Comparison of ENCODE assay signal across 28 cellular contexts in the genomic region with DNA sequence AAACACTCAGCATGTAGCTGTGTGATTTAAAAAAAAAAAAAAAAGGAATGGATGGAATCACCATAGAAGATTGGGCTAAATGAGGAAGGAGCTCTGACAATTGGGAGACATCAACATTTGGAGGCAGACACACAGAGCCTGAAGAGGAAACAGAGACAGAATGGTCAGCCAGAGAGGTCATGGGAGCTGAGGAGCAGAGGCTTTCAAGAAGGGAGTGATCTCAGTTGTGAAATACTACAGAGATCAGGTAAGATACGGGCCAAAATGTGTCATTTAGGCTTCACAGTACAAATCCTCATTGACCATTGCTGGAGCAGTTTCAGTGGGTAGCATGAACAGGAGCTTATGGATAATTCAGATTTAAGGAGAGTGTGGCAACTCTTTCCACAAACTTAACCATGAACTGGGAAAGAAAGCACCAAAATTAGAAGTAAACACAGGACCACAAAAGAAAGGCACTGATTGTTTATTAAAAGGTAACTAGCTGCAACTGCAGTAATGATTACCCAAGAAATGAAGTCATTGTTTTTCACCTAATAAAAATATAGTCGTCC.
DNase-seq lines count a peak whose midpoint lies in the region; ATAC-seq and TF ChIP-seq lines count a peak whose summit lies in the region.
"Had no signal": no experiment of that assay in that cellular context is flagged by ENCODE, and none has a peak within 500 bp of the region (broad histone marks: within the 10 kb centered on the region; RNA-seq: fewer than 3 reads in every experiment).

No MANE protein-coding gene starts in this region.

- 51% methylated on average over 2 of the region's 2 CpGs for WGBS in mammary epithelial cell (ENCODE audit: low coverage, missing lambda C conversion rate)
- WGBS in gastroesophageal sphincter (ENCODE audit: low coverage in 1 of 2), 2 donors = 69 to 79% methylated on average over 2 of the region's 2 CpGs
- 90% methylated on average over 2 of the region's 2 CpGs for WGBS in smooth muscle cell (ENCODE audit: low lambda C conversion rate)

- H3K79me2 ChIP-seq in mammary epithelial cell (ENCODE audit: insufficient read depth, low read length) = no peaks in the 10 kb centered on the region
- no peaks in the 10 kb centered on the region for H3K79me2 ChIP-seq in osteoblast (ENCODE audit: insufficient read depth, low read length)
- no peaks in the 10 kb centered on the region for H3K79me2 ChIP-seq in smooth muscle cell (ENCODE audit: low read depth)

- CTCF ChIA-PET in MCF 10A (lab: Yijun Ruan, JAX) = interaction anchor here (0.6 to 1.1 kb wide), 6 partner anchors 12 to 83 kb away, joined by 3 to 7 read pairs (median 3); no protein-coding TSS in a partner anchor
- CTCF ChIA-PET in mammary epithelial cell (lab: Charles Lee; ENCODE audit: low non-redundant PET) = no interaction called here

- H3K4me1 ChIP-seq in mammary epithelial cell (ENCODE audit: insufficient read depth, low read length) = no peaks in the 10 kb centered on the region
- H3K4me1 ChIP-seq in gastroesophageal sphincter = no peaks in the 10 kb centered on the region
- no peaks in the 10 kb centered on the region for H3K4me1 ChIP-seq in osteoblast (ENCODE audit: insufficient read depth, low read length)
- no peaks in the 10 kb centered on the region for H3K4me1 ChIP-seq in smooth muscle cell (ENCODE audit: low read depth)
- H3K4me1 ChIP-seq: Caco-2, SJSA1 had no signal

- no peaks in the 10 kb centered on the region for H3K36me3 Mint-ChIP-seq in MCF 10A (ENCODE audit: insufficient read depth, unreplicated experiment)
- H3K36me3 Mint-ChIP-seq: CD8-positive, alpha-beta T cell had no signal

- H3K9me3 Mint-ChIP-seq in MCF 10A (ENCODE audit: unreplicated experiment) = peaks cover 7% of the 10 kb centered on the region
- H3K9me3 Mint-ChIP-seq: CD8-positive, alpha-beta T cell had no signal

- H3K27ac ChIP-seq in mammary epithelial cell (ENCODE audit: insufficient read depth, low read depth, low read length) (no peak overlapping the region), gastroesophageal sphincter (no peak overlapping the region), osteoblast (ENCODE audit: low read depth, low read length) (no peak overlapping the region), smooth muscle cell (ENCODE audit: low read depth) (no peak overlapping the region)
- H3K27ac ChIP-seq: 22Rv1, C4-2B, SJSA1 had no signal

- H3F3A ChIP-seq in smooth muscle cell (ENCODE audit: low read depth) = no peaks in the 10 kb centered on the region

- BruUV-seq in MCF 10A (replicated peaks; lab: Mats Ljungman, UMichigan) = no TSS peak
- no TSS peak for BruUV-seq in mammary epithelial cell (replicated peaks; lab: Mats Ljungman, UMichigan)

- in situ Hi-C loops in mammary epithelial cell (cut with MboI; ENCODE audit: low sequenced_read_pairs in 2 of 2) = no loop called here

- DNase-seq in MCF 10A (ENCODE audit: unreplicated experiment) (peak; percentile 7), mammary epithelial cell (no peak), osteoblast (ENCODE audit: insufficient read length, low spot score, missing footprints) (no peak), smooth muscle cell (lab: John Stamatoyannopoulos, UW; ENCODE audit: unreplicated experiment) (no peak), posterior cingulate gyrus (no peak)
- DNase-seq: Caco-2; CD8-positive, alpha-beta T cell; DMS79 treated with DMSO at 0.1 percent for 48 hours; GF-D8; GOT3; HCEC 1CT; Kasumi-1; NCI-H146; NCI-H1930; NCI-H2107; NCI-H446; NCI-H526; Right ventricle myocardium superior; RPMI8226 had no signal

- H3K4me2 ChIP-seq in mammary epithelial cell (ENCODE audit: insufficient read depth, low read depth, low read length) (no peak overlapping the region), osteoblast (ENCODE audit: insufficient read depth, low read length) (no peak overlapping the region), smooth muscle cell (no peak overlapping the region)

- peak overlapping the region; percentile 43 for H3K27ac Mint-ChIP-seq in MCF 10A (ENCODE audit: low read depth, unreplicated experiment)
- H3K27ac Mint-ChIP-seq: B cell; CD8-positive, alpha-beta T cell had no signal

- H3K4me3 ChIP-seq in mammary epithelial cell (replicated peaks in 1 of 3; ENCODE audit: insufficient read depth in 1 of 3, low read depth in 2 of 3, low read length in 3 of 3) = no peak overlapping the region
- H3K4me3 ChIP-seq in gastroesophageal sphincter = no peak overlapping the region
- H3K4me3 ChIP-seq in osteoblast (ENCODE audit: insufficient read depth, low read length) = no peak overlapping the region
- no peak overlapping the region for H3K4me3 ChIP-seq in smooth muscle cell
- H3K4me3 ChIP-seq: K562, SJSA1 had no signal

- ATAC-seq in HG03354 (IDR thresholded peaks at IDR 0.05; ENCODE audit: poor library complexity, severe bottlenecking, unreplicated experiment) (peak; percentile 45), gastroesophageal sphincter (peak; percentile 65), GM19324 (IDR thresholded peaks at IDR 0.05; ENCODE audit: low FRiP score, unreplicated experiment) (no peak)
- ATAC-seq: CD8-positive, alpha-beta T cell; HepG2; K562 had no signal

- no peak overlapping the region for H3K9ac ChIP-seq in mammary epithelial cell (ENCODE audit: insufficient read depth, low read length)
- H3K9ac ChIP-seq in smooth muscle cell (ENCODE audit: low read depth) = no peak overlapping the region

- TF ChIP-seq CTCF in MCF 10A (IDR thresholded peaks at IDR 0.05; ENCODE audit: unreplicated experiment) (no peak), mammary epithelial cell (conservative IDR thresholded peaks at IDR 0.05 in 1 of 2, IDR thresholded peaks at IDR 0.05 in 1 of 2; ENCODE audit: extremely low read depth in 1 of 2, insufficient read depth in 1 of 2, low read depth in 1 of 2, low read length in 2 of 2) (no peak), gastroesophageal sphincter (IDR thresholded peaks at IDR 0.05) (no peak), osteoblast (IDR thresholded peaks at IDR 0.05; ENCODE audit: extremely low read depth, low read depth, low read length) (no peak), smooth muscle cell (IDR thresholded peaks at IDR 0.05; ENCODE audit: borderline replicate concordance, insufficient read depth, poor library complexity, severe bottlenecking) (no peak)

- H3K36me3 ChIP-seq in mammary epithelial cell (ENCODE audit: insufficient read depth, low read length) = no peaks in the 10 kb centered on the region
- H3K36me3 ChIP-seq in gastroesophageal sphincter = no peaks in the 10 kb centered on the region
- no peaks in the 10 kb centered on the region for H3K36me3 ChIP-seq in osteoblast (ENCODE audit: insufficient read depth, low read length)
- no peaks in the 10 kb centered on the region for H3K36me3 ChIP-seq in smooth muscle cell (ENCODE audit: low read depth)
- H3K36me3 ChIP-seq: SJSA1 had no signal

- H2AFZ ChIP-seq in mammary epithelial cell (ENCODE audit: low read depth, low read length) (no peak overlapping the region), osteoblast (ENCODE audit: low read length) (no peak overlapping the region), smooth muscle cell (ENCODE audit: low read depth) (no peak overlapping the region)

- no peak overlapping the region for H3K4me3 Mint-ChIP-seq in MCF 10A (ENCODE audit: unreplicated experiment)
- H3K4me3 Mint-ChIP-seq: B cell; CD8-positive, alpha-beta T cell had no signal

- POLR2A ChIA-PET in MCF 10A (lab: Yijun Ruan, JAX) = interaction anchor here (0.6 to 1.8 kb wide), 7 partner anchors 9 to 500 kb away, joined by 3 to 8 read pairs (median 3); no protein-coding TSS in a partner anchor

- TF ChIP-seq POLR2A in gastroesophageal sphincter (IDR thresholded peaks at IDR 0.05) = no peak

- intact Hi-C loops in MCF 10A (cut with micrococcal nuclease) (no loop called here), mammary epithelial cell (cut with micrococcal nuclease) (no loop called here), posterior cingulate gyrus (cut with DNase I) (no loop called here)

- H4K20me1 ChIP-seq in mammary epithelial cell (ENCODE audit: insufficient read depth, low read length) (no peaks in the 10 kb centered on the region), osteoblast (ENCODE audit: insufficient read depth, low read length) (no peaks in the 10 kb centered on the region), smooth muscle cell (ENCODE audit: low read depth) (no peaks in the 10 kb centered on the region)

- no peak for TF ChIP-seq EP300 in gastroesophageal sphincter (IDR thresholded peaks at IDR 0.05)

- H3K27me3 Mint-ChIP-seq in MCF 10A (ENCODE audit: insufficient read depth, unreplicated experiment) = no peaks in the 10 kb centered on the region

- dilution Hi-C loops in mammary epithelial cell (cut with HindIII; ENCODE audit: low sequenced_read_pairs) = no loop called here

- no peaks in the 10 kb centered on the region for H3K27me3 ChIP-seq in mammary epithelial cell (ENCODE audit: insufficient read depth, low read length)
- H3K27me3 ChIP-seq in gastroesophageal sphincter = no peaks in the 10 kb centered on the region
- H3K27me3 ChIP-seq in osteoblast (ENCODE audit: insufficient read depth, low read length) = no peaks in the 10 kb centered on the region
- H3K27me3 ChIP-seq in smooth muscle cell (ENCODE audit: low read depth) = no peaks in the 10 kb centered on the region
- H3K27me3 ChIP-seq: SJSA1 had no signal

- H3K9me3 ChIP-seq in mammary epithelial cell (replicated peaks; ENCODE audit: insufficient read depth, low read length) (no peaks in the 10 kb centered on the region), gastroesophageal sphincter (peaks cover 0 to 9% (median 0%) of the 10 kb centered on the region in 3 donors), osteoblast (ENCODE audit: low read depth, low read length) (no peaks in the 10 kb centered on the region), smooth muscle cell (replicated peaks; ENCODE audit: low read depth) (no peaks in the 10 kb centered on the region)
- H3K9me3 ChIP-seq: Caco-2, SJSA1 had no signal

- H3K4me1 Mint-ChIP-seq in MCF 10A (ENCODE audit: insufficient read depth, unreplicated experiment) = peaks cover 13% of the 10 kb centered on the region
- H3K4me1 Mint-ChIP-seq: B cell had no signal
